In the genomic region with DNA sequence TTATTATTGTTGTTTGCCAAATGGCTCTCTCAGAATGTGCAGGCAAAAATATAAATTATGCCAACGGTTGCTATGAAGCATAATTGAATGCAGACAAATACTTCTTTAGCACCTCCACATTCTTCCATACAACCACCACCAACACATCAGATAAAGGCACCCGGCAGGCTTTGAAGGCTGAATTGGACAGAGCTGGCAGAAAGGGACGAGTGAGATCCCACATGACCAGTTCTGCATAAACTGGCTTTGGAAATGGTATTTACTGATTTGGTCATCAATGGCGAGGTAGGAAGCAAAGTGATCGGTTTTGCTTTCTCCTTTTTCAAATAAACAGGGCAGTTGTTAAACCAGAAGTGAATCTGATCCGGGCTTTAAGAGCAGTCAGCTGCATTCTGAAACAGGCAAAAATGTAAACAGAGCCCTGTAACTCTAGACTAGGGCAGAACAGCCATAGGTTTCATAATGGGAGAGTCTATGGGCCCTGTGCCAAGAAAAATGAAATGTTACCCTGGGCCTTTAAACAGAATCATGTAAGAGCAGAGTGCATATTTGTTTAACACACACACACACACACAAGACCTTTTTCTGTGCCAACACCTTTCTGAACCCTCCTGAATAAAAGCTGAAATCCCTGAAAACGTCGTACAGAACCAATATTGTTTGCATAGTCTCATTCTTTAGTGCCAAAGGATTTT, we compare ENCODE assay signal across 10 cellular contexts.
DNase-seq lines count a peak whose midpoint lies in the region; ATAC-seq and TF ChIP-seq lines count a peak whose summit lies in the region.
"Had no signal": no experiment of that assay in that cellular context is flagged by ENCODE, and none has a peak within 500 bp of the region (broad histone marks: within the 10 kb centered on the region; RNA-seq: fewer than 3 reads in every experiment).

No MANE protein-coding gene starts in this region.

- TF ChIP-seq CTCF in Calu3 (IDR thresholded peaks at IDR 0.05; ENCODE audit: unreplicated experiment), result no peak
- TF ChIP-seq CTCF in coronary artery (IDR thresholded peaks at IDR 0.05), result no peak

- H3K9me3 ChIP-seq in muscle layer of duodenum (ENCODE audit: control insufficient read depth in 1 of 2, low read length in 2 of 2), result no peaks in the 10 kb centered on the region

- DNase-seq in Calu3 (peak; percentile 60), NCI-H2107 treated with DMSO at 0.1 percent for 48 hours (lab: John Stamatoyannopoulos, UW; ENCODE audit: unreplicated experiment) (peak; percentile 95), coronary artery (ENCODE audit: low spot score) (no peak), ACHN (no peak)
- DNase-seq: effector CD4-positive, alpha-beta T cell; HFFc6 had no signal

- BruUV-seq in Calu3 (replicated peaks; lab: Mats Ljungman, UMichigan), result no TSS peak

- H3K27ac ChIP-seq in coronary artery (peak overlapping the region; percentile 23 to 55), muscle layer of duodenum (ENCODE audit: low read length) (peak overlapping the region; percentile 50)

- in situ Hi-C loops in ACHN (cut with HindIII; ENCODE audit: low pct_ligation_motif_present, low pct_unique_long_range_greater_than_20kb, low sequenced_read_pairs), result no loop called here

- H3K4me1 Mint-ChIP-seq in Calu3 (ENCODE audit: low read depth, unreplicated experiment), result peaks cover 21% of the 10 kb centered on the region

- H3K4me3 ChIP-seq in coronary artery (peak overlapping the region; percentile 43), muscle layer of duodenum (ENCODE audit: low read depth in 1 of 2, low read length in 2 of 2) (peak overlapping the region; percentile 41 to 43)

- peaks cover 11 to 23% of the 10 kb centered on the region in 2 donors for H3K4me1 ChIP-seq in muscle layer of duodenum (ENCODE audit: control insufficient read depth in 1 of 2, insufficient read depth in 2 of 2, low read length in 2 of 2)

- intact Hi-C loops in Calu3 (cut with micrococcal nuclease; ENCODE audit: unreplicated experiment), result no loop called here

- peaks cover 13% of the 10 kb centered on the region for H3K27me3 Mint-ChIP-seq in Calu3 (ENCODE audit: unreplicated experiment)

- no peaks in the 10 kb centered on the region for H3K36me3 Mint-ChIP-seq in Calu3 (ENCODE audit: insufficient read depth, unreplicated experiment)

- no peak for TF ChIP-seq POLR2A in GM18505 (IDR thresholded peaks at IDR 0.05; ENCODE audit: borderline replicate concordance, extremely low read depth, insufficient read depth, insufficient read length)

- H3K4me3 Mint-ChIP-seq in Calu3 (ENCODE audit: low read depth, unreplicated experiment), result peak overlapping the region; percentile 53
- H3K4me3 Mint-ChIP-seq: HFFc6 had no signal

- peak overlapping the region; percentile 22 for H3K27ac Mint-ChIP-seq in Calu3 (ENCODE audit: unreplicated experiment)
- H3K27ac Mint-ChIP-seq: HFFc6 had no signal

- no peaks in the 10 kb centered on the region for H3K27me3 ChIP-seq in muscle layer of duodenum (ENCODE audit: low read depth, low read length)

- H3K36me3 ChIP-seq in muscle layer of duodenum (ENCODE audit: control insufficient read depth in 1 of 2, insufficient read depth in 2 of 2, low read length in 2 of 2), result no peaks in the 10 kb centered on the region

- no peak for ATAC-seq in HG03095 (IDR thresholded peaks at IDR 0.05; ENCODE audit: unreplicated experiment)
- ATAC-seq in HG03342 (IDR thresholded peaks at IDR 0.05; ENCODE audit: unreplicated experiment), result no peak
- no peak for ATAC-seq in GM18505 (IDR thresholded peaks at IDR 0.05; ENCODE audit: unreplicated experiment)

- CTCF ChIA-PET in Calu3 (lab: Charles Lee), result no interaction called here

- peaks cover 3% of the 10 kb centered on the region for H3K9me3 Mint-ChIP-seq in Calu3 (ENCODE audit: low read depth, unreplicated experiment)

Comparison
In these comparisons a context has a peak if more than half of its experiments do, and no peak if none do; other contexts are left out.
1. DNase-seq: peak in Calu3 (single experiment) and NCI-H2107 treated with DMSO at 0.1 percent for 48 hours (single experiment); none in coronary artery (single experiment) and ACHN (single experiment).